8 cellular contexts compared by ENCODE assay signal in the genomic region with DNA sequence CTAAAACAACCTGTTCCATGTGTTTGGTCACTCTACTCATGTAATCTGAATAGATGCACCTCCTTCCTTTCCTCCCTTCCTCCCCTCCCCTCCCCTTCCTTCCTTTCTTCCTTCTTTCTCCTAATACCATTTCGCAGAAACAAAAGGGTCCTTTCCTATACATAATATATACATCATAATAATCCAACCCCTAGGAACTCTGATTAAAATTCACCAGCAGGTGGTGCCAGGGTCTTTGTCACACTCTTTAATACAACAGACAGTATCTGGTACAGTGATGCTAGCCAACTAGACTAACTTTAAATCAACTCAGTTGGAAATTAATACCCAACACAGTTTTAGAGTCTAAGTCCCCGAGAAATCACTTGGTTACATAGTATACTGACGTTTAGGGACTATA. TPM values are rescaled to one million over a fixed set of nuclear protein-coding genes. Genes with fewer than 3 reads are reported as not detected.
DNase-seq lines count a peak whose midpoint lies in the region; ATAC-seq and TF ChIP-seq lines count a peak whose summit lies in the region.

No MANE protein-coding gene starts in this region.

- WGBS in esophagus squamous epithelium, 2 donors = 37 to 47% methylated on average over 3 of the region's 3 CpGs

- H3K4me1 ChIP-seq in Caco-2 (no peaks in the 10 kb centered on the region), HEK293 (ENCODE audit: control insufficient read depth, insufficient read depth, low read length) (no peaks in the 10 kb centered on the region), esophagus squamous epithelium (no peaks in the 10 kb centered on the region), neutrophil (ENCODE audit: control insufficient read depth in 1 of 2, insufficient read depth in 1 of 2, low read depth in 1 of 2, low read length in 1 of 2) (peaks cover 41 to 47% of the 10 kb centered on the region in 2 experiments)

- no peaks in the 10 kb centered on the region for H3K27me3 Mint-ChIP-seq in Caco-2 (ENCODE audit: insufficient read depth, unreplicated experiment)
- H3K27me3 Mint-ChIP-seq in glutamatergic neuron (ENCODE audit: unreplicated experiment) = no peaks in the 10 kb centered on the region

- H3K27me3 ChIP-seq in Caco-2 (replicated peaks; ENCODE audit: control insufficient read depth, insufficient read depth, low read length) (no peaks in the 10 kb centered on the region), esophagus squamous epithelium (no peaks in the 10 kb centered on the region), neutrophil (no peaks in the 10 kb centered on the region)

- no peak overlapping the region for H3K27ac Mint-ChIP-seq in Caco-2 (ENCODE audit: unreplicated experiment)
- no peak overlapping the region for H3K27ac Mint-ChIP-seq in glutamatergic neuron (ENCODE audit: unreplicated experiment)

- ATAC-seq in HG03571 (IDR thresholded peaks at IDR 0.05; ENCODE audit: unreplicated experiment) = no peak

- TF ChIP-seq CTCF in Caco-2 (IDR thresholded peaks at IDR 0.05; ENCODE audit: insufficient read depth in 1 of 2, low read depth in 1 of 2, low read length in 1 of 2, severe bottlenecking in 1 of 2, unreplicated experiment in 1 of 2) = peak; percentile 54 to 55
- peak; percentile 29; the same call in 1 of the 2 replicates for TF ChIP-seq CTCF in HEK293 (tag by site-specific recombination; IDR thresholded peaks at IDR 0.05)
- TF ChIP-seq CTCF in esophagus squamous epithelium (IDR thresholded peaks at IDR 0.05) = peak; percentile 48 to 68 (median 56)
- TF ChIP-seq CTCF in neutrophil (IDR thresholded peaks at IDR 0.05) = peak; percentile 17
- TF ChIP-seq CTCF in glutamatergic neuron (IDR thresholded peaks at IDR 0.05; ENCODE audit: partially characterized antibody, unreplicated experiment) = no peak

- H3K4me3 ChIP-seq in Caco-2 (ENCODE audit: low read depth, low read length) (no peak overlapping the region), HEK293 (ENCODE audit: low read depth, low read length) (no peak overlapping the region), esophagus squamous epithelium (no peak overlapping the region), neutrophil (ENCODE audit: low read depth in 1 of 2, low read length in 1 of 2) (peak overlapping the region; percentile 54 to 61)

- peak in 1 of 2 experiments; percentile 58 for DNase-seq in Caco-2
- DNase-seq in NCI-H460 (ENCODE audit: extremely low read depth, low read depth) = peak; percentile 56
- DNase-seq in activated CD4-positive, alpha-beta T cell treated with anti-CD3 and anti-CD28 coated beads, Interleukin-2, amount 50 U/mL, for 4 hours = peak; percentile 38 to 39
- DNase-seq in esophagus squamous epithelium (lab: John Stamatoyannopoulos, UW) = no peak
- DNase-seq in glutamatergic neuron = no peak

- TF ChIP-seq POLR2A in esophagus squamous epithelium (IDR thresholded peaks at IDR 0.05) = no peak

- peaks cover 2% of the 10 kb centered on the region; the same call in 1 of the 2 replicates for H3K36me3 ChIP-seq in Caco-2 (ENCODE audit: control insufficient read depth, insufficient read depth, low read length)
- peaks cover 56 to 57% of the 10 kb centered on the region in 2 experiments for H3K36me3 ChIP-seq in HEK293 (ENCODE audit: control insufficient read depth in 2 of 2, insufficient read depth in 1 of 2, low read length in 2 of 2)
- H3K36me3 ChIP-seq in esophagus squamous epithelium = peaks cover 0 to 98% (median 16%) of the 10 kb centered on the region in 3 donors
- peaks cover 76% of the 10 kb centered on the region for H3K36me3 ChIP-seq in neutrophil

- H3K4me1 Mint-ChIP-seq in Caco-2 (ENCODE audit: low read depth, unreplicated experiment) (no peaks in the 10 kb centered on the region), glutamatergic neuron (ENCODE audit: low read depth, unreplicated experiment) (no peaks in the 10 kb centered on the region)

- H3K27ac ChIP-seq in HEK293 (ENCODE audit: extremely low read depth, low read depth, low read length) = no peak overlapping the region
- no peak overlapping the region for H3K27ac ChIP-seq in esophagus squamous epithelium
- peak overlapping the region; percentile 97 for H3K27ac ChIP-seq in neutrophil

- H3K4me3 Mint-ChIP-seq in Caco-2 (ENCODE audit: unreplicated experiment) (no peak overlapping the region), glutamatergic neuron (ENCODE audit: unreplicated experiment) (no peak overlapping the region)

- intact Hi-C loops in Caco-2 (cut with micrococcal nuclease; ENCODE audit: unreplicated experiment) (loop anchor here (1.0 kb wide), 1 partner anchor 219 kb away; no protein-coding TSS in a partner anchor), esophagus squamous epithelium (cut with DNase I) (loop anchor here (5.0 kb wide), 1 partner anchor 218 kb away; no protein-coding TSS in a partner anchor)

- H3K36me3 Mint-ChIP-seq in Caco-2 (ENCODE audit: insufficient read depth, unreplicated experiment) = peaks cover 47% of the 10 kb centered on the region
- H3K36me3 Mint-ChIP-seq in glutamatergic neuron (ENCODE audit: unreplicated experiment) = no peaks in the 10 kb centered on the region

- no peaks in the 10 kb centered on the region for H3K9me3 Mint-ChIP-seq in Caco-2 (ENCODE audit: unreplicated experiment)
- no peaks in the 10 kb centered on the region for H3K9me3 Mint-ChIP-seq in glutamatergic neuron (ENCODE audit: unreplicated experiment)

- POLR2A ChIA-PET in Caco-2 (lab: Charles Lee) = no interaction called here
- POLR2A ChIA-PET in HEK293 (lab: Yijun Ruan, JAX) = interaction anchor here (0.8 kb wide), 1 partner anchor 219 kb away, joined by 3 read pairs; no protein-coding TSS in a partner anchor

- CTCF ChIA-PET in Caco-2 (lab: Charles Lee) = interaction anchor here (1.1 kb wide), 1 partner anchor 219 kb away, joined by 5 read pairs; no protein-coding TSS in a partner anchor
- CTCF ChIA-PET in HEK293 (lab: Yijun Ruan, JAX) = interaction anchor here (0.6 to 6.8 kb wide), 18 partner anchors 9 to 367 kb away, joined by 3 to 81 read pairs (median 4); no protein-coding TSS in a partner anchor

- H3K9me3 ChIP-seq in Caco-2 (no peaks in the 10 kb centered on the region), HEK293 (ENCODE audit: control insufficient read depth, insufficient read depth, low read depth, low read length) (no peaks in the 10 kb centered on the region), esophagus squamous epithelium (no peaks in the 10 kb centered on the region), neutrophil (no peaks in the 10 kb centered on the region)

- no TSS peak for BruUV-seq in Caco-2 (replicated peaks; lab: Mats Ljungman, UMichigan)

TF ChIP-seq in HEK293, 187 proteins besides CTCF, POLR2A, EP300 and RAD21:
- TF ChIP-seq, protein P1, sequence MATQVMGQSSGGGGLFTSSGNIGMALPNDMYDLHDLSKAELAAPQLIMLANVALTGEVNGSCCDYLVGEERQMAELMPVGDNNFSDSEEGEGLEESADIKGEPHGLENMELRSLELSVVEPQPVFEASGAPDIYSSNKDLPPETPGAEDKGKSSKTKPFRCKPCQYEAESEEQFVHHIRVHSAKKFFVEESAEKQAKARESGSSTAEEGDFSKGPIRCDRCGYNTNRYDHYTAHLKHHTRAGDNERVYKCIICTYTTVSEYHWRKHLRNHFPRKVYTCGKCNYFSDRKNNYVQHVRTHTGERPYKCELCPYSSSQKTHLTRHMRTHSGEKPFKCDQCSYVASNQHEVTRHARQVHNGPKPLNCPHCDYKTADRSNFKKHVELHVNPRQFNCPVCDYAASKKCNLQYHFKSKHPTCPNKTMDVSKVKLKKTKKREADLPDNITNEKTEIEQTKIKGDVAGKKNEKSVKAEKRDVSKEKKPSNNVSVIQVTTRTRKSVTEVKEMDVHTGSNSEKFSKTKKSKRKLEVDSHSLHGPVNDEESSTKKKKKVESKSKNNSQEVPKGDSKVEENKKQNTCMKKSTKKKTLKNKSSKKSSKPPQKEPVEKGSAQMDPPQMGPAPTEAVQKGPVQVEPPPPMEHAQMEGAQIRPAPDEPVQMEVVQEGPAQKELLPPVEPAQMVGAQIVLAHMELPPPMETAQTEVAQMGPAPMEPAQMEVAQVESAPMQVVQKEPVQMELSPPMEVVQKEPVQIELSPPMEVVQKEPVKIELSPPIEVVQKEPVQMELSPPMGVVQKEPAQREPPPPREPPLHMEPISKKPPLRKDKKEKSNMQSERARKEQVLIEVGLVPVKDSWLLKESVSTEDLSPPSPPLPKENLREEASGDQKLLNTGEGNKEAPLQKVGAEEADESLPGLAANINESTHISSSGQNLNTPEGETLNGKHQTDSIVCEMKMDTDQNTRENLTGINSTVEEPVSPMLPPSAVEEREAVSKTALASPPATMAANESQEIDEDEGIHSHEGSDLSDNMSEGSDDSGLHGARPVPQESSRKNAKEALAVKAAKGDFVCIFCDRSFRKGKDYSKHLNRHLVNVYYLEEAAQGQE (tag by site-specific recombination; IDR thresholded peaks at IDR 0.05) = no peak
- TF ChIP-seq ZNF155 (tag by site-specific recombination; IDR thresholded peaks at IDR 0.05) (no peak), ZNF654 (tag by site-specific recombination; IDR thresholded peaks at IDR 0.05; ENCODE audit: low read depth) (peak; percentile 63), ZNF561 (tag by site-specific recombination; IDR thresholded peaks at IDR 0.05; ENCODE audit: borderline replicate concordance) (no peak)

RNA-seq across cellular contexts. Expression of a gene that starts 41.8 kb away (rescaled TPM):
- total RNA-seq in Caco-2 (2022) = 23.5 and 25.8 TPM in 2 replicates
- 4.4 and 6.0 TPM in 2 replicates for total RNA-seq in NCI-H460 (2014; rRNA removed; shearing (Covaris generic))
- polyA plus RNA-seq in NCI-H460 (2014; cell fraction: nucleus; rRNA removed) = 17.0 and 29.4 TPM in 2 replicates
- total RNA-seq in esophagus squamous epithelium = 10 to 100 TPM in 3 of 4 donors, 1 to 10 TPM in 1; 8.5 to 18.7 (median 11.8) TPM
- 31.8 TPM for total RNA-seq in glutamatergic neuron (ENCODE audit: unreplicated experiment)

Comparison
In these comparisons a context has a peak if more than half of its experiments do, and no peak if none do; other contexts are left out.
1. DNase-seq: peak in NCI-H460 (single experiment) and activated CD4-positive, alpha-beta T cell treated with anti-CD3 and anti-CD28 coated beads, Interleukin-2, amount 50 U/mL, for 4 hours (2 of 2); none in esophagus squamous epithelium (single experiment) and glutamatergic neuron (single experiment).
2. H3K4me3 ChIP-seq: peak in neutrophil (2 of 2); none in Caco-2 (single experiment), HEK293 (single experiment) and esophagus squamous epithelium (0 of 4).